ENCODE assay signal across 12 cellular contexts in genomic region chr19:39951686-39952085, GRCh38. TPM values are rescaled to one million over a fixed set of nuclear protein-coding genes. Genes with fewer than 3 reads are reported as not detected.
DNase-seq lines count a peak whose midpoint lies in the region; ATAC-seq, FAIRE-seq and TF ChIP-seq lines count a peak whose summit lies in the region.
"Had no signal": no experiment of that assay in that cellular context is flagged by ENCODE, and none has a peak within 500 bp of the region (broad histone marks: within the 10 kb centered on the region; RNA-seq: fewer than 3 reads in every experiment).

No MANE protein-coding gene starts in this region.

- peaks cover 2 to 6% of the 10 kb centered on the region in 2 donors for H3K9me3 Mint-ChIP-seq in activated T-cell treated with anti-CD3 and anti-CD28 coated beads, Interleukin-2, amount 50 U/mL, for 72 hours

- no peak for TF ChIP-seq RAD21 in HepG2 (CRISPR knock-in tag; IDR thresholded peaks at IDR 0.05)

- peak overlapping the region; percentile 90 for H3K27ac Mint-ChIP-seq in activated T-cell treated with anti-CD3 and anti-CD28 coated beads, Interleukin-2, amount 50 U/mL, for 72 hours

- H3K27ac ChIP-seq in HepG2 (ENCODE audit: extremely low read length, insufficient read depth, low read length) (no peak overlapping the region), right lobe of liver (no peak overlapping the region)
- H3K27ac ChIP-seq: heart left ventricle had no signal

- H3K9ac ChIP-seq in HepG2 (ENCODE audit: insufficient read depth, low read depth, low read length) = no peak overlapping the region

- FAIRE-seq in HepG2 (lab: Jason Lieb, UNC) = no peak
- no peak for FAIRE-seq in urothelium cell line (lab: Jason Lieb, UNC)

- in situ Hi-C loops in HepG2 (cut with HindIII; ENCODE audit: extremely low pct_ligation_motif_present, low pct_unique_long_range_greater_than_20kb) = no loop called here

- H3K79me2 ChIP-seq in HepG2 (ENCODE audit: insufficient read depth, low read length) = no peaks in the 10 kb centered on the region

- H3K9me3 ChIP-seq in HepG2 (ENCODE audit: low read length) (no peaks in the 10 kb centered on the region), right lobe of liver (no peaks in the 10 kb centered on the region)
- H3K9me3 ChIP-seq: heart left ventricle had no signal

- peak overlapping the region; percentile 70 to 73 for H3K4me3 Mint-ChIP-seq in activated T-cell treated with anti-CD3 and anti-CD28 coated beads, Interleukin-2, amount 50 U/mL, for 72 hours

- no peak for TF ChIP-seq POLR2A in HepG2 (IDR thresholded peaks at IDR 0.05; ENCODE audit: insufficient read depth in 1 of 2, low read depth in 2 of 2, low read length in 2 of 2)
- TF ChIP-seq POLR2A in right lobe of liver (IDR thresholded peaks at IDR 0.05) = no peak

- H3K4me1 ChIP-seq in HepG2 (ENCODE audit: insufficient read depth, low read length) (peaks cover 2% of the 10 kb centered on the region), right lobe of liver (no peaks in the 10 kb centered on the region)

- H3K36me3 ChIP-seq in HepG2 (replicated peaks in 1 of 2; ENCODE audit: control insufficient read depth in 1 of 2, insufficient read depth in 2 of 2, low read length in 2 of 2) (no peaks in the 10 kb centered on the region), right lobe of liver (no peaks in the 10 kb centered on the region)
- H3K36me3 ChIP-seq: heart left ventricle had no signal

- no peak for TF ChIP-seq CTCF in HepG2 (CRISPR knock-in tag; IDR thresholded peaks at IDR 0.05)
- no peak for TF ChIP-seq CTCF in right lobe of liver (IDR thresholded peaks at IDR 0.05)

- POLR2A ChIA-PET in HepG2 (lab: Yijun Ruan, JAX) = no interaction called here

- H2AFZ ChIP-seq in HepG2 (ENCODE audit: low read length) = no peak overlapping the region

- H3K36me3 Mint-ChIP-seq in activated T-cell treated with anti-CD3 and anti-CD28 coated beads, Interleukin-2, amount 50 U/mL, for 72 hours (ENCODE audit: insufficient read depth in 2 of 2) = peaks cover 6 to 9% of the 10 kb centered on the region in 2 donors

- no peaks in the 10 kb centered on the region for H3K27me3 Mint-ChIP-seq in activated T-cell treated with anti-CD3 and anti-CD28 coated beads, Interleukin-2, amount 50 U/mL, for 72 hours (ENCODE audit: low read depth)

- H3K4me2 ChIP-seq in HepG2 (ENCODE audit: low read depth, low read length) = no peak overlapping the region

- 29% methylated on average over 3 of the region's 3 CpGs for WGBS in HepG2 (ENCODE audit: low lambda C conversion rate)
- WGBS in right lobe of liver (ENCODE audit: insufficient coverage, low coverage, low lambda C conversion rate, missing lambda C conversion rate) = 60% methylated on average over 3 of the region's 3 CpGs

- no peaks in the 10 kb centered on the region for H4K20me1 ChIP-seq in HepG2 (ENCODE audit: insufficient read depth, low read length)

- intact Hi-C loops in HepG2 (cut with micrococcal nuclease; ENCODE audit: unreplicated experiment) (no loop called here), right lobe of liver (cut with DNase I) (no loop called here)

- peaks cover 78% of the 10 kb centered on the region for H3K4me1 Mint-ChIP-seq in activated T-cell treated with anti-CD3 and anti-CD28 coated beads, Interleukin-2, amount 50 U/mL, for 72 hours (ENCODE audit: low read depth)

- H3K4me3 ChIP-seq in HepG2 (replicated peaks in 1 of 3; ENCODE audit: insufficient read depth in 1 of 3, low read depth in 2 of 3, low read length in 3 of 3) (no peak overlapping the region), right lobe of liver (no peak overlapping the region)
- H3K4me3 ChIP-seq: heart left ventricle had no signal

- DNase-seq in HepG2 (ENCODE audit: low spot score) = no peak
- no peak for DNase-seq in right lobe of liver
- no peak for DNase-seq in activated T-cell treated with anti-CD3 and anti-CD28 coated beads, Interleukin-2, amount 50 U/mL, for 72 hours
- DNase-seq in glomerular visceral epithelial cell (ENCODE audit: extremely low spot score) = peak; percentile 58
- DNase-seq in urothelium cell line (ENCODE audit: low spot score) = no peak
- no peak for DNase-seq in NCI-H526 (lab: John Stamatoyannopoulos, UW)
- DNase-seq: activated effector memory CD4-positive, alpha-beta T cell treated with Interleukin-2 at 50 U/mL for 16 hours; heart left ventricle; NCI-H1417 had no signal

- TF ChIP-seq EP300 in HepG2 (IDR thresholded peaks at IDR 0.05; ENCODE audit: low read depth in 2 of 2, low read length in 2 of 2) (no peak), HepG2 (CRISPR knock-in tag; IDR thresholded peaks at IDR 0.05; ENCODE audit: borderline replicate concordance) (no peak)

- CTCF ChIA-PET in HepG2 (lab: Yijun Ruan, JAX; ENCODE audit: low intra/inter-chr PET ratio, low total read pairs) = no interaction called here

- H3K27me3 ChIP-seq in HepG2 (ENCODE audit: control insufficient read depth in 1 of 2, insufficient read depth in 2 of 2, low read length in 2 of 2) = no peaks in the 10 kb centered on the region
- no peaks in the 10 kb centered on the region for H3K27me3 ChIP-seq in right lobe of liver

- ATAC-seq in HepG2 = no peak
- no peak for ATAC-seq in right lobe of liver
- peak; percentile 49 to 67 for ATAC-seq in activated T-cell treated with anti-CD3 and anti-CD28 coated beads, Interleukin-2, amount 50 U/mL, for 72 hours (replicated peaks in 1 of 2)
- no peak for ATAC-seq in GM18907 (IDR thresholded peaks at IDR 0.05; ENCODE audit: unreplicated experiment)
- no peak for ATAC-seq in HG03439 (IDR thresholded peaks at IDR 0.05; ENCODE audit: unreplicated experiment)
- ATAC-seq: heart left ventricle, Right ventricle myocardium inferior had no signal

- no TSS peak for BruUV-seq in HepG2 (replicated peaks; lab: Mats Ljungman, UMichigan)

RNA-seq across cellular contexts. Expression of gene FCGBP, which starts 17.3 kb away (rescaled TPM):
- 7.0 and 7.2 TPM in 2 replicates for total RNA-seq in HepG2 (2016; rRNA removed; fragmentation: Illumina TruSeq; extraction: Trizol)
- 1.8 and 1.9 TPM in 2 replicates for total RNA-seq in HepG2 (2016; cell fraction: cytosol; rRNA removed; fragmentation: Illumina TruSeq; extraction: Trizol; ENCODE audit: low read depth)
- 4.6 and 6.9 TPM in 2 replicates for total RNA-seq in HepG2 (2016; cell fraction: insoluble cytoplasmic fraction; rRNA removed; fragmentation: Illumina TruSeq; extraction: Trizol)
- 2.4 and 3.0 TPM in 2 replicates for total RNA-seq in HepG2 (2016; cell fraction: membrane; rRNA removed; fragmentation: Illumina TruSeq; extraction: Trizol)
- 8.3 and 8.8 TPM in 2 replicates for total RNA-seq in HepG2 (2016; cell fraction: nucleus; rRNA removed; fragmentation: Illumina TruSeq; extraction: Trizol)
- 1.3 and 2.4 TPM in 2 replicates for polyA plus RNA-seq in HepG2 (2011; rRNA removed)
- 1.5 and 2.4 TPM in 2 replicates for polyA plus RNA-seq in HepG2 (2011; cell fraction: cytosol; rRNA removed)
- polyA plus RNA-seq in HepG2 (2011; cell fraction: nucleus; rRNA removed) = 5.0 and 8.4 TPM in 2 replicates
- polyA plus RNA-seq in HepG2 (2012) = 3.0 and 7.8 TPM in 2 replicates
- polyA plus RNA-seq in HepG2 (2016; cell fraction: cytosol; fragmentation: Illumina TruSeq; extraction: Trizol; ENCODE audit: low read depth) = 0.46 and 0.49 TPM in 2 replicates
- 4.1 and 5.1 TPM in 2 replicates for polyA plus RNA-seq in HepG2 (2016; cell fraction: insoluble cytoplasmic fraction; fragmentation: Illumina TruSeq; extraction: Trizol; ENCODE audit: low read depth)
- polyA plus RNA-seq in HepG2 (2016; cell fraction: membrane; fragmentation: Illumina TruSeq; extraction: Trizol; ENCODE audit: low read depth) = 0.69 and 0.85 TPM in 2 replicates
- polyA plus RNA-seq in HepG2 (2016; cell fraction: nucleus; fragmentation: Illumina TruSeq; extraction: Trizol; ENCODE audit: insufficient read depth, low read depth) = 7.5 and 8.1 TPM in 2 replicates
- polyA minus RNA-seq in HepG2 (2011; rRNA and poly(A)+ RNA removed; ENCODE audit: low replicate concordance) = 0.49 and 29.4 TPM in 2 replicates
- 4.5 and 5.8 TPM in 2 replicates for polyA minus RNA-seq in HepG2 (2011; cell fraction: cytosol; rRNA and poly(A)+ RNA removed)
- polyA minus RNA-seq in HepG2 (2011; cell fraction: nucleus; rRNA and poly(A)+ RNA removed) = 8.8 and 9.8 TPM in 2 replicates
- total RNA-seq in right lobe of liver = 10 to 100 TPM in 1 of 6 experiments, 1 to 10 TPM in 5; 3.8 to 31.6 (median 3.9) TPM
- 10 to 100 TPM in 1 of 2 donors, 1 to 10 TPM in 1; 7.2 to 13.4 TPM for total RNA-seq in activated T-cell treated with anti-CD3 and anti-CD28 coated beads, Interleukin-2, amount 50 U/mL, for 72 hours

RNA-seq across cellular contexts. Expression of gene PSMC4, which starts 19.3 kb away (rescaled TPM):
- total RNA-seq in HepG2 (2016; rRNA removed; fragmentation: Illumina TruSeq; extraction: Trizol) = 160 and 194 TPM in 2 replicates
- 22.9 and 24.6 TPM in 2 replicates for total RNA-seq in HepG2 (2016; cell fraction: cytosol; rRNA removed; fragmentation: Illumina TruSeq; extraction: Trizol; ENCODE audit: low read depth)
- total RNA-seq in HepG2 (2016; cell fraction: insoluble cytoplasmic fraction; rRNA removed; fragmentation: Illumina TruSeq; extraction: Trizol) = 157 and 198 TPM in 2 replicates
- 34.1 and 34.4 TPM in 2 replicates for total RNA-seq in HepG2 (2016; cell fraction: membrane; rRNA removed; fragmentation: Illumina TruSeq; extraction: Trizol)
- total RNA-seq in HepG2 (2016; cell fraction: nucleus; rRNA removed; fragmentation: Illumina TruSeq; extraction: Trizol) = 67.9 and 75.8 TPM in 2 replicates
- polyA plus RNA-seq in HepG2 (2011; rRNA removed) = 49.9 and 62.6 TPM in 2 replicates
- polyA plus RNA-seq in HepG2 (2011; cell fraction: cytosol; rRNA removed) = 45.6 and 54.0 TPM in 2 replicates
- polyA plus RNA-seq in HepG2 (2011; cell fraction: nucleus; rRNA removed) = 95.1 and 104 TPM in 2 replicates
- 67.0 and 85.8 TPM in 2 replicates for polyA plus RNA-seq in HepG2 (2012)
- polyA plus RNA-seq in HepG2 (2016; cell fraction: cytosol; fragmentation: Illumina TruSeq; extraction: Trizol; ENCODE audit: low read depth) = 22.3 and 25.6 TPM in 2 replicates
- polyA plus RNA-seq in HepG2 (2016; cell fraction: insoluble cytoplasmic fraction; fragmentation: Illumina TruSeq; extraction: Trizol; ENCODE audit: low read depth) = 207 and 220 TPM in 2 replicates
- 26.5 and 31.5 TPM in 2 replicates for polyA plus RNA-seq in HepG2 (2016; cell fraction: membrane; fragmentation: Illumina TruSeq; extraction: Trizol; ENCODE audit: low read depth)
- polyA plus RNA-seq in HepG2 (2016; cell fraction: nucleus; fragmentation: Illumina TruSeq; extraction: Trizol; ENCODE audit: insufficient read depth, low read depth) = 112 and 115 TPM in 2 replicates
- polyA minus RNA-seq in HepG2 (2011; rRNA and poly(A)+ RNA removed; ENCODE audit: low replicate concordance) = 51.8 and 59.0 TPM in 2 replicates
- 28.8 and 34.9 TPM in 2 replicates for polyA minus RNA-seq in HepG2 (2011; cell fraction: cytosol; rRNA and poly(A)+ RNA removed)
- 20.9 and 24.9 TPM in 2 replicates for polyA minus RNA-seq in HepG2 (2011; cell fraction: nucleus; rRNA and poly(A)+ RNA removed)
- 100 to 1,000 TPM in 1 of 6 experiments, 10 to 100 TPM in 5; 40.0 to 106 (median 52.5) TPM for total RNA-seq in right lobe of liver
- 100 to 1,000 TPM; 101 to 114 TPM for total RNA-seq in activated T-cell treated with anti-CD3 and anti-CD28 coated beads, Interleukin-2, amount 50 U/mL, for 72 hours

RNA-seq across cellular contexts. Expression of gene ZNF546, which starts 45.2 kb away (rescaled TPM):
- total RNA-seq in HepG2 (2016; rRNA removed; fragmentation: Illumina TruSeq; extraction: Trizol) (4.1 and 6.0 TPM in 2 replicates), right lobe of liver (1 to 10 TPM; 1.5 to 5.4 (median 3.5) TPM)
- 0.18 and 0.20 TPM in 2 replicates for total RNA-seq in HepG2 (2016; cell fraction: cytosol; rRNA removed; fragmentation: Illumina TruSeq; extraction: Trizol; ENCODE audit: low read depth)
- total RNA-seq in HepG2 (2016; cell fraction: insoluble cytoplasmic fraction; rRNA removed; fragmentation: Illumina TruSeq; extraction: Trizol) = 4.6 and 6.1 TPM in 2 replicates
- total RNA-seq in HepG2 (2016; cell fraction: membrane; rRNA removed; fragmentation: Illumina TruSeq; extraction: Trizol) = 1.4 and 2.4 TPM in 2 replicates
- 6.4 and 7.1 TPM in 2 replicates for total RNA-seq in HepG2 (2016; cell fraction: nucleus; rRNA removed; fragmentation: Illumina TruSeq; extraction: Trizol)
- polyA plus RNA-seq in HepG2 (2011; rRNA removed) = 2.2 and 2.5 TPM in 2 replicates
- 0.74 and 1.4 TPM in 2 replicates for polyA plus RNA-seq in HepG2 (2011; cell fraction: cytosol; rRNA removed)
- polyA plus RNA-seq in HepG2 (2011; cell fraction: nucleus; rRNA removed) = 2.0 and 2.9 TPM in 2 replicates
- polyA plus RNA-seq in HepG2 (2012) = 1.3 and 2.1 TPM in 2 replicates
- polyA plus RNA-seq in HepG2 (2016; cell fraction: cytosol; fragmentation: Illumina TruSeq; extraction: Trizol; ENCODE audit: low read depth) = 0.05 and 0.28 TPM in 2 replicates
- 2.7 and 2.8 TPM in 2 replicates for polyA plus RNA-seq in HepG2 (2016; cell fraction: insoluble cytoplasmic fraction; fragmentation: Illumina TruSeq; extraction: Trizol; ENCODE audit: low read depth)
- polyA plus RNA-seq in HepG2 (2016; cell fraction: membrane; fragmentation: Illumina TruSeq; extraction: Trizol; ENCODE audit: low read depth) = 0.25 and 0.58 TPM in 2 replicates
- polyA plus RNA-seq in HepG2 (2016; cell fraction: nucleus; fragmentation: Illumina TruSeq; extraction: Trizol; ENCODE audit: insufficient read depth, low read depth) = 6.0 and 6.4 TPM in 2 replicates
- polyA minus RNA-seq in HepG2 (2011; rRNA and poly(A)+ RNA removed; ENCODE audit: low replicate concordance) = 4.0 and 5.1 TPM in 2 replicates
- polyA minus RNA-seq in HepG2 (2011; cell fraction: cytosol; rRNA and poly(A)+ RNA removed) = 1.8 and 2.4 TPM in 2 replicates
- 14.5 and 15.5 TPM in 2 replicates for polyA minus RNA-seq in HepG2 (2011; cell fraction: nucleus; rRNA and poly(A)+ RNA removed)
- 1 to 10 TPM; 4.5 to 6.1 TPM for total RNA-seq in activated T-cell treated with anti-CD3 and anti-CD28 coated beads, Interleukin-2, amount 50 U/mL, for 72 hours

Comparison
In these comparisons a context has a peak if more than half of its experiments do, and no peak if none do; other contexts are left out.
1. ATAC-seq: peak in activated T-cell treated with anti-CD3 and anti-CD28 coated beads, Interleukin-2, amount 50 U/mL, for 72 hours (2 of 2); none in HepG2 (single experiment), right lobe of liver (0 of 4), GM18907 (single experiment) and HG03439 (single experiment).